In genomic region chr3:186381424-186382216, GRCh38 we compare ENCODE assay signal across 22 cellular contexts. TPM values are rescaled to one million over a fixed set of nuclear protein-coding genes. Genes with fewer than 3 reads are reported as not detected.
DNase-seq lines count a peak whose midpoint lies in the region; ATAC-seq, FAIRE-seq and TF ChIP-seq lines count a peak whose summit lies in the region.
"Had no signal": no experiment of that assay in that cellular context is flagged by ENCODE, and none has a peak within 500 bp of the region (broad histone marks: within the 10 kb centered on the region; RNA-seq: fewer than 3 reads in every experiment).

No MANE protein-coding gene starts in this region.

- no peak overlapping the region for H2BK12ac ChIP-seq in trophoblast cell (ENCODE audit: low read length)

- no peak overlapping the region for H4K91ac ChIP-seq in trophoblast cell (ENCODE audit: low read depth, low read length)

- H3K27ac ChIP-seq in BLaER1 (no peak overlapping the region), HepG2 (ENCODE audit: extremely low read length, insufficient read depth, low read length) (no peak overlapping the region), smooth muscle cell (ENCODE audit: low read depth) (no peak overlapping the region), trophoblast cell (ENCODE audit: low read depth, low read length) (no peak overlapping the region)
- H3K27ac ChIP-seq: cardiac muscle cell, uterus had no signal

- no peak overlapping the region for H3K4me3 Mint-ChIP-seq in CD14-positive monocyte
- H3K4me3 Mint-ChIP-seq: activated naive CD4-positive, alpha-beta T cell treated with anti-CD3 and anti-CD28 coated beads, Interleukin-2, amount 50 U/mL, for 24 hours; effector memory CD8-positive, alpha-beta T cell had no signal

- H4K8ac ChIP-seq in trophoblast cell (ENCODE audit: low read depth, low read length) = no peak overlapping the region

- peaks cover 0 to 6% (median 0%) of the 10 kb centered on the region in 3 donors for H3K27me3 Mint-ChIP-seq in CD14-positive monocyte (ENCODE audit: low read depth in 3 of 3)

- H3K36me3 ChIP-seq in BLaER1 (no peaks in the 10 kb centered on the region), HepG2 (replicated peaks in 1 of 2; ENCODE audit: control insufficient read depth in 1 of 2, insufficient read depth in 2 of 2, low read length in 2 of 2) (no peaks in the 10 kb centered on the region), smooth muscle cell (ENCODE audit: low read depth) (no peaks in the 10 kb centered on the region), trophoblast cell (ENCODE audit: control insufficient read depth in 1 of 2, insufficient read depth in 2 of 2, low read length in 2 of 2) (no peaks in the 10 kb centered on the region)
- H3K36me3 ChIP-seq: BE2C, cardiac muscle cell, uterus had no signal

- H3K4me1 Mint-ChIP-seq in CD14-positive monocyte = peaks cover 10% of the 10 kb centered on the region
- H3K4me1 Mint-ChIP-seq: activated naive CD4-positive, alpha-beta T cell treated with anti-CD3 and anti-CD28 coated beads, Interleukin-2, amount 50 U/mL, for 24 hours had no signal

- H3K18ac ChIP-seq in trophoblast cell (ENCODE audit: low read length) = no peak overlapping the region

- no peak overlapping the region for H2BK120ac ChIP-seq in trophoblast cell (ENCODE audit: insufficient read depth, low read length, poor library complexity)

- no peak overlapping the region for H2BK5ac ChIP-seq in trophoblast cell (ENCODE audit: low read depth, low read length, poor library complexity)

- H3K9me3 ChIP-seq in BLaER1 (peaks cover 22% of the 10 kb centered on the region), HepG2 (ENCODE audit: low read length) (no peaks in the 10 kb centered on the region), smooth muscle cell (replicated peaks; ENCODE audit: low read depth) (no peaks in the 10 kb centered on the region), trophoblast cell (ENCODE audit: insufficient read depth, low read depth, low read length) (peaks cover 2% of the 10 kb centered on the region)
- H3K9me3 ChIP-seq: BE2C, uterus had no signal

- no peak overlapping the region for H3K9ac ChIP-seq in BLaER1
- H3K9ac ChIP-seq in HepG2 (ENCODE audit: insufficient read depth, low read depth, low read length) = no peak overlapping the region
- no peak overlapping the region for H3K9ac ChIP-seq in smooth muscle cell (ENCODE audit: low read depth)
- no peak overlapping the region for H3K9ac ChIP-seq in trophoblast cell (ENCODE audit: low read length)

- H3K79me1 ChIP-seq in trophoblast cell (ENCODE audit: low read length) = no peaks in the 10 kb centered on the region

- no peaks in the 10 kb centered on the region for H3K79me2 ChIP-seq in HepG2 (ENCODE audit: insufficient read depth, low read length)
- H3K79me2 ChIP-seq in smooth muscle cell (ENCODE audit: low read depth) = no peaks in the 10 kb centered on the region
- no peaks in the 10 kb centered on the region for H3K79me2 ChIP-seq in trophoblast cell (ENCODE audit: control insufficient read depth, insufficient read depth, low read length, poor library complexity)

- no peak for FAIRE-seq in HepG2 (lab: Jason Lieb, UNC)

- peaks cover 0 to 6% of the 10 kb centered on the region in 2 donors for H3K36me3 Mint-ChIP-seq in CD14-positive monocyte

- H2AK5ac ChIP-seq in trophoblast cell (ENCODE audit: low read length) = no peak overlapping the region

- H3K4ac ChIP-seq in trophoblast cell (ENCODE audit: low read depth, low read length) = no peak overlapping the region

- ATAC-seq in HG03175 (IDR thresholded peaks at IDR 0.05; ENCODE audit: unreplicated experiment) (peak; percentile 5), HepG2 (peak; percentile 41; the same call in 2 of the 3 replicates)
- ATAC-seq: effector memory CD8-positive, alpha-beta T cell had no signal

- CTCF ChIA-PET in HepG2 (lab: Yijun Ruan, JAX; ENCODE audit: low intra/inter-chr PET ratio, low total read pairs) = no interaction called here

- intact Hi-C loops in HepG2 (cut with micrococcal nuclease; ENCODE audit: unreplicated experiment) = no loop called here
- intact Hi-C loops in CD14-positive monocyte (cut with micrococcal nuclease) = no loop called here

- DNase-seq in RPMI8226 (peak; percentile 55), HepG2 (ENCODE audit: low spot score) (peak; percentile 34), smooth muscle cell (lab: John Stamatoyannopoulos, UW; ENCODE audit: unreplicated experiment) (no peak), anterior cingulate cortex (lab: John Stamatoyannopoulos, UW) (no peak), trophoblast cell (no peak), CD14-positive monocyte (ENCODE audit: low spot score) (no peak)
- DNase-seq: activated CD4-positive, alpha-beta T cell treated with anti-CD3 and anti-CD28 coated beads for 4 hours; BE2C; DND-41; effector memory CD8-positive, alpha-beta T cell; foreskin melanocyte; H7; midbrain; NCI-H526 treated with DMSO at 0.1 percent for 48 hours; SIG-M5; stimulated activated naive CD4-positive, alpha-beta T cell; T-helper 9 cell; uterus had no signal

- H2AFZ ChIP-seq in HepG2 (ENCODE audit: low read length) (no peak overlapping the region), smooth muscle cell (ENCODE audit: low read depth) (no peak overlapping the region), trophoblast cell (ENCODE audit: insufficient read depth, low read length, poor library complexity) (no peak overlapping the region)

- TF ChIP-seq RAD21 in HepG2 (CRISPR knock-in tag; IDR thresholded peaks at IDR 0.05) = no peak

- in situ Hi-C loops in HepG2 (cut with HindIII; ENCODE audit: extremely low pct_ligation_motif_present, low pct_unique_long_range_greater_than_20kb) = no loop called here

- 10% methylated on average over 10 of the region's 10 CpGs for WGBS in HepG2 (ENCODE audit: low lambda C conversion rate)
- 83% methylated on average over 10 of the region's 10 CpGs for WGBS in smooth muscle cell (ENCODE audit: low lambda C conversion rate)
- WGBS in trophoblast cell (ENCODE audit: extremely low coverage, insufficient coverage, insufficient read length) = no CpG with 5 or more reads among the region's 10 CpGs

- no TSS peak for BruUV-seq in HepG2 (replicated peaks; lab: Mats Ljungman, UMichigan)

- no peak overlapping the region for H3K23ac ChIP-seq in trophoblast cell (ENCODE audit: low read length)

- TF ChIP-seq EP300 in HepG2 (IDR thresholded peaks at IDR 0.05; ENCODE audit: low read depth in 2 of 2, low read length in 2 of 2) = no peak
- no peak for TF ChIP-seq EP300 in HepG2 (CRISPR knock-in tag; IDR thresholded peaks at IDR 0.05; ENCODE audit: borderline replicate concordance)

- H3K4me1 ChIP-seq in BLaER1 (peaks cover 47% of the 10 kb centered on the region), HepG2 (ENCODE audit: insufficient read depth, low read length) (peaks cover 19% of the 10 kb centered on the region), smooth muscle cell (ENCODE audit: low read depth) (peaks cover 18% of the 10 kb centered on the region), trophoblast cell (ENCODE audit: control insufficient read depth in 1 of 2, insufficient read depth in 2 of 2, low read length in 2 of 2) (no peaks in the 10 kb centered on the region)
- H3K4me1 ChIP-seq: uterus had no signal

- no peak overlapping the region for H3K27ac Mint-ChIP-seq in CD14-positive monocyte
- H3K27ac Mint-ChIP-seq: activated naive CD4-positive, alpha-beta T cell treated with anti-CD3 and anti-CD28 coated beads, Interleukin-2, amount 50 U/mL, for 24 hours; effector memory CD8-positive, alpha-beta T cell had no signal

- no peaks in the 10 kb centered on the region for H3K27me3 ChIP-seq in BLaER1
- H3K27me3 ChIP-seq in HepG2 (ENCODE audit: control insufficient read depth in 1 of 2, insufficient read depth in 2 of 2, low read length in 2 of 2) = no peaks in the 10 kb centered on the region
- no peaks in the 10 kb centered on the region for H3K27me3 ChIP-seq in smooth muscle cell (ENCODE audit: low read depth)
- H3K27me3 ChIP-seq in trophoblast cell (ENCODE audit: insufficient read depth, low read length) = no peaks in the 10 kb centered on the region
- H3K27me3 ChIP-seq: BE2C, cardiac muscle cell, uterus had no signal

- no peaks in the 10 kb centered on the region for H3F3A ChIP-seq in smooth muscle cell (ENCODE audit: low read depth)

- H3K4me3 ChIP-seq in BLaER1 = no peak overlapping the region
- no peak overlapping the region for H3K4me3 ChIP-seq in HepG2 (replicated peaks in 1 of 3; ENCODE audit: insufficient read depth in 1 of 3, low read depth in 2 of 3, low read length in 3 of 3)
- H3K4me3 ChIP-seq in smooth muscle cell = no peak overlapping the region
- no peak overlapping the region for H3K4me3 ChIP-seq in trophoblast cell (ENCODE audit: low read depth, low read length)
- H3K4me3 ChIP-seq: cardiac muscle cell, uterus had no signal

- H3K14ac ChIP-seq in trophoblast cell (ENCODE audit: low read length) = no peak overlapping the region

- no peak for TF ChIP-seq CTCF in HepG2 (CRISPR knock-in tag; IDR thresholded peaks at IDR 0.05)
- no peak for TF ChIP-seq CTCF in smooth muscle cell (IDR thresholded peaks at IDR 0.05; ENCODE audit: borderline replicate concordance, insufficient read depth, poor library complexity, severe bottlenecking)
- no peak for TF ChIP-seq CTCF in CD14-positive monocyte (IDR thresholded peaks at IDR 0.05)

- POLR2A ChIA-PET in HepG2 (lab: Yijun Ruan, JAX) = no interaction called here

- H4K20me1 ChIP-seq in BLaER1 = no peaks in the 10 kb centered on the region
- no peaks in the 10 kb centered on the region for H4K20me1 ChIP-seq in HepG2 (ENCODE audit: insufficient read depth, low read length)
- H4K20me1 ChIP-seq in smooth muscle cell (ENCODE audit: low read depth) = no peaks in the 10 kb centered on the region

- 0 out of 2 replicates have a peak overlapping the region, but pooled peaks have one; percentile 80 for H3K4me2 ChIP-seq in BLaER1
- peak overlapping the region; percentile 34 for H3K4me2 ChIP-seq in HepG2 (ENCODE audit: low read depth, low read length)
- H3K4me2 ChIP-seq in smooth muscle cell = no peak overlapping the region
- H3K4me2 ChIP-seq in trophoblast cell (ENCODE audit: low read length) = no peak overlapping the region

- TF ChIP-seq POLR2A in HepG2 (IDR thresholded peaks at IDR 0.05; ENCODE audit: insufficient read depth in 1 of 2, low read depth in 2 of 2, low read length in 2 of 2) = no peak

- peaks cover 0 to 8% (median 5%) of the 10 kb centered on the region in 7 donors for H3K9me3 Mint-ChIP-seq in CD14-positive monocyte

- H4K12ac ChIP-seq in trophoblast cell (ENCODE audit: low read depth, low read length) = no peak overlapping the region

RNA-seq across cellular contexts. Expression of gene DGKG, which starts 19.6 kb away (rescaled TPM):
- total RNA-seq in HepG2 (2016; rRNA removed; fragmentation: Illumina TruSeq; extraction: Trizol) (6.2 and 10.2 TPM in 2 replicates), smooth muscle cell (1.1 TPM in 1 of 2 replicates, not detected in the other)
- 7.1 TPM in 2 replicates for total RNA-seq in HepG2 (2016; cell fraction: cytosol; rRNA removed; fragmentation: Illumina TruSeq; extraction: Trizol; ENCODE audit: low read depth)
- 6.5 and 10.7 TPM in 2 replicates for total RNA-seq in HepG2 (2016; cell fraction: insoluble cytoplasmic fraction; rRNA removed; fragmentation: Illumina TruSeq; extraction: Trizol)
- total RNA-seq in HepG2 (2016; cell fraction: membrane; rRNA removed; fragmentation: Illumina TruSeq; extraction: Trizol) = 7.4 and 9.0 TPM in 2 replicates
- 6.0 and 6.2 TPM in 2 replicates for total RNA-seq in HepG2 (2016; cell fraction: nucleus; rRNA removed; fragmentation: Illumina TruSeq; extraction: Trizol)
- polyA plus RNA-seq in HepG2 (2011; rRNA removed) (3.1 and 3.8 TPM in 2 replicates), smooth muscle cell (0.64 TPM in 1 of 2 replicates, not detected in the other), CD14-positive monocyte (1 to 10 TPM; 4.2 to 4.3 TPM)
- polyA plus RNA-seq in HepG2 (2011; cell fraction: cytosol; rRNA removed) = 3.0 and 3.5 TPM in 2 replicates
- 2.5 and 3.9 TPM in 2 replicates for polyA plus RNA-seq in HepG2 (2011; cell fraction: nucleus; rRNA removed)
- 3.7 and 6.9 TPM in 2 replicates for polyA plus RNA-seq in HepG2 (2012)
- polyA plus RNA-seq in HepG2 (2016; cell fraction: cytosol; fragmentation: Illumina TruSeq; extraction: Trizol; ENCODE audit: low read depth) = 2.6 and 3.2 TPM in 2 replicates
- 7.5 and 8.9 TPM in 2 replicates for polyA plus RNA-seq in HepG2 (2016; cell fraction: insoluble cytoplasmic fraction; fragmentation: Illumina TruSeq; extraction: Trizol; ENCODE audit: low read depth)
- polyA plus RNA-seq in HepG2 (2016; cell fraction: membrane; fragmentation: Illumina TruSeq; extraction: Trizol; ENCODE audit: low read depth) = 4.2 and 5.5 TPM in 2 replicates
- polyA plus RNA-seq in HepG2 (2016; cell fraction: nucleus; fragmentation: Illumina TruSeq; extraction: Trizol; ENCODE audit: insufficient read depth, low read depth) = 2.1 and 4.9 TPM in 2 replicates
- polyA minus RNA-seq in HepG2 (2011; rRNA and poly(A)+ RNA removed; ENCODE audit: low replicate concordance) = 6.4 TPM in 1 of 2 replicates, not detected in the other
- polyA minus RNA-seq in HepG2 (2011; cell fraction: cytosol; rRNA and poly(A)+ RNA removed) = 3.3 and 4.8 TPM in 2 replicates
- 9.3 and 13.4 TPM in 2 replicates for polyA minus RNA-seq in HepG2 (2011; cell fraction: nucleus; rRNA and poly(A)+ RNA removed)
- 0.07 and 0.11 TPM in 2 replicates for polyA plus RNA-seq in trophoblast cell (2013)
- polyA plus RNA-seq: cardiac muscle cell had no signal

Comparison
In these comparisons a context has a peak if more than half of its experiments do, and no peak if none do; other contexts are left out.
1. H3K4me2 ChIP-seq: peak in BLaER1 (single experiment) and HepG2 (single experiment); none in smooth muscle cell (single experiment) and trophoblast cell (single experiment).
2. DNase-seq: peak in RPMI8226 (single experiment) and HepG2 (single experiment); none in smooth muscle cell (single experiment), anterior cingulate cortex (0 of 58), trophoblast cell (0 of 2) and CD14-positive monocyte (single experiment).